13 cellular contexts compared by ENCODE assay signal in genomic region chr10:30420266-30420665, GRCh38. TPM values are rescaled to one million over a fixed set of nuclear protein-coding genes. Genes with fewer than 3 reads are reported as not detected.
A peak's percentile ranks its signal among the peaks of the same experiment; 100 is the strongest.
DNase-seq lines count a peak whose midpoint lies in the region; ATAC-seq, FAIRE-seq and TF ChIP-seq lines count a peak whose summit lies in the region.
"Had no signal": no experiment of that assay in that cellular context is flagged by ENCODE, and none has a peak within 500 bp of the region (broad histone marks: within the 10 kb centered on the region; RNA-seq: fewer than 3 reads in every experiment).

No MANE protein-coding gene starts in this region.

- no peak for TF ChIP-seq POLR2A in A549 (IDR thresholded peaks at IDR 0.05; ENCODE audit: low read length)

- no peak overlapping the region for H3K4me2 ChIP-seq in A549

- ATAC-seq in A549 (no peak), GM19025 (IDR thresholded peaks at IDR 0.05; ENCODE audit: low read depth, unreplicated experiment) (peak; percentile 44), HG02642 (IDR thresholded peaks at IDR 0.05; ENCODE audit: poor library complexity, unreplicated experiment) (peak; percentile 72), HG03439 (IDR thresholded peaks at IDR 0.05; ENCODE audit: unreplicated experiment) (peak; percentile 43), Right ventricle myocardium superior (ENCODE audit: poor library complexity) (no peak)
- ATAC-seq: activated T-cell treated with anti-CD3 and anti-CD28 coated beads, Interleukin-2, amount 50 U/mL, for 4 hours had no signal

- no peak for TF ChIP-seq CTCF in A549 (IDR thresholded peaks at IDR 0.05)

- H3K4me3 ChIP-seq in A549, result no peak overlapping the region

- DNase-seq in A549 (ENCODE audit: low read depth in 1 of 2, low spot score in 1 of 2), result no peak
- no peak for DNase-seq in NCI-H2029 treated with DMSO at 0.1 percent for 48 hours (lab: John Stamatoyannopoulos, UW)
- no peak for DNase-seq in Right ventricle myocardium superior
- no peak for DNase-seq in posterior cingulate gyrus
- DNase-seq in NK-92 (lab: John Stamatoyannopoulos, UW; ENCODE audit: unreplicated experiment), result no peak
- DNase-seq: activated T-cell treated with anti-CD3 and anti-CD28 coated beads, Interleukin-2, amount 50 U/mL, for 4 hours; brain microvascular endothelial cell; IMR-90; NCI-H2081 treated with DMSO at 0.1 percent for 48 hours had no signal

- CTCF ChIA-PET in A549 (lab: Yijun Ruan, JAX), result interaction anchor here (0.7 to 2.3 kb wide), 6 partner anchors 11 to 171 kb away, joined by 3 to 13 read pairs (median 3); partner anchors contain the start of gene MAP3K8

- H3K9me3 ChIP-seq in A549, result no peaks in the 10 kb centered on the region

- no peak for TF ChIP-seq EP300 in A549 (IDR thresholded peaks at IDR 0.05)

- POLR2A ChIA-PET in A549 (lab: Yijun Ruan, JAX), result interaction anchor here (6.0 kb wide), 1 partner anchor 14 kb away, joined by 117 read pairs; the partner anchor contains the start of gene MAP3K8

- intact Hi-C loops in Right ventricle myocardium superior (cut with DNase I), result no loop called here
- intact Hi-C loops in posterior cingulate gyrus (cut with DNase I), result no loop called here

- WGBS in A549 (ENCODE audit: missing lambda C conversion rate), result 100% methylated on average over 2 of the region's 2 CpGs

- peak overlapping the region; percentile 34 to 68; a peak in 4 of 6 replicates for H3K27ac ChIP-seq in A549
- H3K27ac ChIP-seq: brain microvascular endothelial cell, epithelial cell of prostate had no signal

- no peak for FAIRE-seq in A549 (lab: Jason Lieb, UNC)

- TF ChIP-seq RAD21 in A549 (conservative IDR thresholded peaks at IDR 0.05 in 1 of 2, IDR thresholded peaks at IDR 0.05 in 1 of 2), result no peak

- peaks cover 53% of the 10 kb centered on the region for H3K4me1 ChIP-seq in A549

TF ChIP-seq in A549, 52 proteins besides CTCF, POLR2A, EP300 and RAD21:
- TF ChIP-seq ZSCAN20 (CRISPR knock-in tag; IDR thresholded peaks at IDR 0.05) (no peak), MYC (IDR thresholded peaks at IDR 0.05; ENCODE audit: borderline replicate concordance, low read length) (no peak), HDAC2 (IDR thresholded peaks at IDR 0.05) (no peak), MAZ (IDR thresholded peaks at IDR 0.05; ENCODE audit: borderline replicate concordance, low read depth, low read length) (no peak), SREBF2 (IDR thresholded peaks at IDR 0.05) (no peak), ZNF302 (CRISPR knock-in tag; IDR thresholded peaks at IDR 0.05) (no peak), RNF2 (IDR thresholded peaks at IDR 0.05; ENCODE audit: borderline replicate concordance, low read depth) (no peak)

RNA-seq across cellular contexts. Expression of gene MAP3K8, which starts 13.7 kb away (rescaled TPM):
- 45.1 and 50.8 TPM in 2 replicates for polyA plus RNA-seq in A549 (2011; rRNA removed)
- 21.1 and 24.4 TPM in 2 replicates for polyA plus RNA-seq in A549 (2012; cell fraction: cytosol; rRNA removed)
- polyA plus RNA-seq in A549 (2012; cell fraction: nucleus; rRNA removed), result 33.0 and 57.3 TPM in 2 replicates
- polyA plus RNA-seq in A549 (2017; fragmentation: RNase III; extraction: RNeasy Plus Mini Kit Qiagen cat#74134 plus additional on column Dnase treatment), result 23.3 to 29.6 TPM (median 26.4 TPM) in 3 replicates
- polyA minus RNA-seq in A549 (2011; rRNA and poly(A)+ RNA removed), result 35.2 and 38.6 TPM in 2 replicates
- 7.3 TPM for total RNA-seq in Right ventricle myocardium superior

Comparison
In these comparisons a context has a peak if more than half of its experiments do, and no peak if none do; other contexts are left out.
1. ATAC-seq: peak in GM19025 (single experiment), HG02642 (single experiment) and HG03439 (single experiment); none in A549 (0 of 2) and Right ventricle myocardium superior (single experiment).